Comparison of ENCODE assay signal across 1 cellular context in genomic region chr17:15512310-15512709, GRCh38.
TF ChIP-seq lines count a peak whose summit lies in the region.

No MANE protein-coding gene starts in this region.

TF ChIP-seq in GM23338, 12 proteins besides CTCF, POLR2A, EP300 and RAD21 (continued from another document):
- TF ChIP-seq, protein P1, sequence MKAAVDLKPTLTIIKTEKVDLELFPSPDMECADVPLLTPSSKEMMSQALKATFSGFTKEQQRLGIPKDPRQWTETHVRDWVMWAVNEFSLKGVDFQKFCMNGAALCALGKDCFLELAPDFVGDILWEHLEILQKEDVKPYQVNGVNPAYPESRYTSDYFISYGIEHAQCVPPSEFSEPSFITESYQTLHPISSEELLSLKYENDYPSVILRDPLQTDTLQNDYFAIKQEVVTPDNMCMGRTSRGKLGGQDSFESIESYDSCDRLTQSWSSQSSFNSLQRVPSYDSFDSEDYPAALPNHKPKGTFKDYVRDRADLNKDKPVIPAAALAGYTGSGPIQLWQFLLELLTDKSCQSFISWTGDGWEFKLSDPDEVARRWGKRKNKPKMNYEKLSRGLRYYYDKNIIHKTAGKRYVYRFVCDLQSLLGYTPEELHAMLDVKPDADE (IDR thresholded peaks at IDR 0.05) = no peak
